ENCODE assay signal across 20 cellular contexts in genomic region chr6:13689511-13690256, GRCh38. TPM values are rescaled to one million over a fixed set of nuclear protein-coding genes. Genes with fewer than 3 reads are reported as not detected.
DNase-seq lines count a peak whose midpoint lies in the region; ATAC-seq, FAIRE-seq and TF ChIP-seq lines count a peak whose summit lies in the region.
"Had no signal": no experiment of that assay in that cellular context is flagged by ENCODE, and none has a peak within 500 bp of the region (broad histone marks: within the 10 kb centered on the region; RNA-seq: fewer than 3 reads in every experiment).

No MANE protein-coding gene starts in this region.

- H3K27ac ChIP-seq in CD4-positive, alpha-beta memory T cell (ENCODE audit: low read depth, low read length) = peak overlapping the region; percentile 52
- no peak overlapping the region for H3K27ac ChIP-seq in astrocyte (ENCODE audit: low read depth, low read length)
- peak overlapping the region; percentile 48 for H3K27ac ChIP-seq in neutrophil
- H3K27ac ChIP-seq: parathyroid adenoma, vagina had no signal

- DNase-seq in CD4-positive, alpha-beta memory T cell = no peak
- DNase-seq in HFFc6 (no peak), astrocyte (ENCODE audit: low read depth) (peak; percentile 53), NCI-H2227 treated with DMSO at 0.1 percent for 48 hours (lab: John Stamatoyannopoulos, UW) (no peak)
- DNase-seq: activated CD8-positive, alpha-beta memory T cell treated with anti-CD3 and anti-CD28 coated beads for 24 hours; EL; gastrocnemius medialis; NCI-H1694; NCI-H446 treated with DMSO at 0.1 percent for 48 hours; SIG-M5; small intestine had no signal

- CTCF ChIA-PET in CD4-positive, alpha-beta memory T cell (lab: Charles Lee; ENCODE audit: partially characterized antibody) = interaction anchor here (0.7 to 2.9 kb wide), 2 partner anchors 74 kb away, joined by 5 to 17 read pairs; partner anchors contain the start of gene NOL7

- no peaks in the 10 kb centered on the region for H3K9me3 Mint-ChIP-seq in CD4-positive, alpha-beta memory T cell
- H3K9me3 Mint-ChIP-seq in HFFc6 (no peaks in the 10 kb centered on the region), astrocyte (ENCODE audit: unreplicated experiment) (no peaks in the 10 kb centered on the region)
- H3K9me3 Mint-ChIP-seq: stimulated activated memory B cell treated with anti-CD40 and anti-IgM and Interleukin-4, amounts not matched to agents 10 μg/mL and 1 μg/mL and 100 μg/mL, for 72 hours had no signal

- H3K4me3 ChIP-seq in CD4-positive, alpha-beta memory T cell (ENCODE audit: low read length in 2 of 2) = no peak overlapping the region
- no peak overlapping the region for H3K4me3 ChIP-seq in astrocyte (ENCODE audit: insufficient read depth, low read depth, low read length)
- H3K4me3 ChIP-seq in neutrophil (ENCODE audit: low read depth in 1 of 2, low read length in 1 of 2) = no peak overlapping the region
- H3K4me3 ChIP-seq: gastrocnemius medialis, vagina had no signal

- POLR2A ChIA-PET in CD4-positive, alpha-beta memory T cell (lab: Charles Lee; ENCODE audit: partially characterized antibody) = interaction anchor here (0.8 to 5.4 kb wide), 8 partner anchors 8 to 115 kb away, joined by 3 to 63 read pairs (median 4); partner anchors contain the start of genes NOL7, RANBP9 and SIRT5

- H3K27ac Mint-ChIP-seq in CD4-positive, alpha-beta memory T cell = peak overlapping the region; percentile 66 to 96 (median 94)
- H3K27ac Mint-ChIP-seq in HFFc6 = peak overlapping the region; percentile 24; the same call in 1 of the 2 replicates
- no peak overlapping the region for H3K27ac Mint-ChIP-seq in astrocyte (ENCODE audit: unreplicated experiment)

- no peak overlapping the region for H2AFZ ChIP-seq in astrocyte (ENCODE audit: low read depth, low read length)
- H2AFZ ChIP-seq: parathyroid adenoma had no signal

- peaks cover 4 to 18% of the 10 kb centered on the region in 2 donors for H3K36me3 Mint-ChIP-seq in CD4-positive, alpha-beta memory T cell
- H3K36me3 Mint-ChIP-seq in HFFc6 (ENCODE audit: low read depth) = peaks cover 24% of the 10 kb centered on the region
- peaks cover 2% of the 10 kb centered on the region for H3K36me3 Mint-ChIP-seq in astrocyte (ENCODE audit: low read depth, unreplicated experiment)

- peak overlapping the region in 5 of 8 donors; percentile 2 to 61 (median 45) for H3K4me3 Mint-ChIP-seq in CD4-positive, alpha-beta memory T cell
- H3K4me3 Mint-ChIP-seq in HFFc6 (no peak overlapping the region), astrocyte (ENCODE audit: unreplicated experiment) (no peak overlapping the region)
- H3K4me3 Mint-ChIP-seq: CD14-positive monocyte; stimulated activated memory B cell treated with anti-CD40 and anti-IgM and Interleukin-4, amounts not matched to agents 10 μg/mL and 1 μg/mL and 100 μg/mL, for 72 hours had no signal

- no peak overlapping the region for H3K4me2 ChIP-seq in astrocyte (ENCODE audit: low read length)

- no peaks in the 10 kb centered on the region for H3K27me3 Mint-ChIP-seq in CD4-positive, alpha-beta memory T cell
- H3K27me3 Mint-ChIP-seq in HFFc6 (ENCODE audit: insufficient read depth) (no peaks in the 10 kb centered on the region; the same call in 1 of the 2 replicates), astrocyte (ENCODE audit: low read depth, unreplicated experiment) (no peaks in the 10 kb centered on the region)
- H3K27me3 Mint-ChIP-seq: stimulated activated memory B cell treated with anti-CD40 and anti-IgM and Interleukin-4, amounts not matched to agents 10 μg/mL and 1 μg/mL and 100 μg/mL, for 72 hours had no signal

- peaks cover 90% of the 10 kb centered on the region for H3K79me2 ChIP-seq in astrocyte (ENCODE audit: insufficient read depth, low read length)

- FAIRE-seq in astrocyte (lab: Jason Lieb, UNC) = no peak
- FAIRE-seq: endothelial cell of umbilical vein, small intestine had no signal

- H3K4me1 ChIP-seq in CD4-positive, alpha-beta memory T cell (ENCODE audit: insufficient read depth, low read length) = peaks cover 81% of the 10 kb centered on the region
- H3K4me1 ChIP-seq in astrocyte (ENCODE audit: insufficient read depth, low read length) = no peaks in the 10 kb centered on the region
- H3K4me1 ChIP-seq in neutrophil (ENCODE audit: control insufficient read depth in 1 of 2, insufficient read depth in 1 of 2, low read depth in 1 of 2, low read length in 1 of 2) = peaks cover 19 to 34% of the 10 kb centered on the region in 2 experiments

- H3K27me3 ChIP-seq in CD4-positive, alpha-beta memory T cell (ENCODE audit: insufficient read depth, low read length) = no peaks in the 10 kb centered on the region
- H3K27me3 ChIP-seq in astrocyte (ENCODE audit: insufficient read depth, low read length) (no peaks in the 10 kb centered on the region), neutrophil (no peaks in the 10 kb centered on the region)
- H3K27me3 ChIP-seq: gastrocnemius medialis, vagina had no signal

- intact Hi-C loops in CD4-positive, alpha-beta memory T cell (cut with micrococcal nuclease) = loop anchor here (5.0 kb wide), 1 partner anchor 37 kb away; no protein-coding TSS in a partner anchor

- H4K20me1 ChIP-seq in astrocyte (ENCODE audit: insufficient read depth, low read length) = peaks cover 38% of the 10 kb centered on the region

- no peak for TF ChIP-seq CTCF in HFFc6 (IDR thresholded peaks at IDR 0.05)
- TF ChIP-seq CTCF in astrocyte (IDR thresholded peaks at IDR 0.05; ENCODE audit: insufficient read depth, low read depth, low read length) = no peak
- no peak for TF ChIP-seq CTCF in neutrophil (IDR thresholded peaks at IDR 0.05)

- H3K36me3 ChIP-seq in CD4-positive, alpha-beta memory T cell (ENCODE audit: insufficient read depth, low read length) = no peaks in the 10 kb centered on the region
- H3K36me3 ChIP-seq in astrocyte (ENCODE audit: insufficient read depth, low read length) (peaks cover 4% of the 10 kb centered on the region), neutrophil (peaks cover 10% of the 10 kb centered on the region)
- H3K36me3 ChIP-seq: gastrocnemius medialis, vagina had no signal

- H3K9ac ChIP-seq in astrocyte (ENCODE audit: low read length) = no peak overlapping the region
- H3K9ac ChIP-seq: parathyroid adenoma had no signal

- no peaks in the 10 kb centered on the region for H3K9me3 ChIP-seq in CD4-positive, alpha-beta memory T cell (ENCODE audit: control insufficient read depth in 1 of 2, low read length in 2 of 2)
- H3K9me3 ChIP-seq in astrocyte (ENCODE audit: insufficient read depth, low read depth, low read length) (no peaks in the 10 kb centered on the region), neutrophil (no peaks in the 10 kb centered on the region)
- H3K9me3 ChIP-seq: gastrocnemius medialis, vagina had no signal

- H3K4me1 Mint-ChIP-seq in CD4-positive, alpha-beta memory T cell = peaks cover 52 to 75% (median 60%) of the 10 kb centered on the region in 4 donors
- H3K4me1 Mint-ChIP-seq in HFFc6 (ENCODE audit: low read depth) (peaks cover 38% of the 10 kb centered on the region), astrocyte (ENCODE audit: low read depth, unreplicated experiment) (peaks cover 18% of the 10 kb centered on the region)

- ATAC-seq in HG02981 (IDR thresholded peaks at IDR 0.05; ENCODE audit: unreplicated experiment) (no peak), GM21529 (IDR thresholded peaks at IDR 0.05; ENCODE audit: unreplicated experiment) (no peak)
- ATAC-seq: gastrocnemius medialis; HCT116; stimulated activated memory B cell treated with anti-CD40 and anti-IgM and Interleukin-4, amounts not matched to agents 10 μg/mL and 1 μg/mL and 100 μg/mL, for 72 hours had no signal

RNA-seq across cellular contexts. Expression of gene RANBP9, which starts 22.0 kb away (rescaled TPM):
- 10 to 100 TPM; 51.1 to 52.9 TPM for total RNA-seq in CD4-positive, alpha-beta memory T cell
- 1 to 10 TPM; 3.4 to 8.8 TPM for polyA plus RNA-seq in CD4-positive, alpha-beta memory T cell
- total RNA-seq in HFFc6 (2021; fragmentation: NEBNext Ultra II Directional; extraction: Animal tissue kit (Norgen Biotek cat#: 25700)) = 10 to 100 TPM; 37.7 to 42.3 (median 40.8) TPM
- total RNA-seq in astrocyte = 42.1 and 43.7 TPM in 2 replicates

Comparison
In these comparisons a context has a peak if more than half of its experiments do, and no peak if none do; other contexts are left out.
1. H3K4me3 Mint-ChIP-seq: peak in CD4-positive, alpha-beta memory T cell (5 of 8); none in HFFc6 (single experiment) and astrocyte (single experiment).